16 cellular contexts compared by ENCODE assay signal in the genomic region with DNA sequence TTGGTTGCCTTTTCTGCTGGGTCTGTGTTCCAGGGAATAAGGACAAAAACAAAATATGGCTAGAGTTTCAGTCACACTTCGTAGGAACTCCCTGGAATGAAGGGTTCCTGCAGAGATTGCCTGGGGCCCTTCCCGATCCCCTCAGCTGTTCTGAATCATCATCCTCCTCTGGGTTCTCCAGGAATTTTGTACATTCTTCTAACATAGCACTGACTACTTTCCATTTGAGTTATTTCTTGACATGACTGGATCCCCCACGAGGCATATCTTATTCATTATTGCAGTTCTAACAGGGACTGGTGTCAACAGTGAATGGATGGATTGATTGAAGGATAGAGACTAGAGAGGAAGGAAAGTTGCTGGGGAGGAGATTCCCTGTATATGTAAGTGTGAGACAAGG. TPM values are rescaled to one million over a fixed set of nuclear protein-coding genes. Genes with fewer than 3 reads are reported as not detected.
DNase-seq lines count a peak whose midpoint lies in the region; ATAC-seq and TF ChIP-seq lines count a peak whose summit lies in the region.
"Had no signal": no experiment of that assay in that cellular context is flagged by ENCODE, and none has a peak within 500 bp of the region (broad histone marks: within the 10 kb centered on the region; RNA-seq: fewer than 3 reads in every experiment).

No MANE protein-coding gene starts in this region.

- peaks cover 24% of the 10 kb centered on the region for H3K4me1 ChIP-seq in A673 (ENCODE audit: insufficient read depth, low read length, poor library complexity, severe bottlenecking)
- H3K4me1 ChIP-seq: uterus had no signal

- no peaks in the 10 kb centered on the region for H3K36me3 ChIP-seq in A673 (ENCODE audit: insufficient read depth, low read length, poor library complexity, severe bottlenecking)
- H3K36me3 ChIP-seq: uterus had no signal

- no peak overlapping the region for H3K4me3 ChIP-seq in A673 (ENCODE audit: low read depth, low read length, poor library complexity, severe bottlenecking)
- H3K4me3 ChIP-seq: uterus had no signal

- intact Hi-C loops in A673 (cut with micrococcal nuclease; ENCODE audit: unreplicated experiment) = no loop called here

- H3K27ac ChIP-seq in A673 (ENCODE audit: low read depth, low read length, poor library complexity, severe bottlenecking) = no peak overlapping the region
- H3K27ac ChIP-seq: uterus had no signal

- peaks cover 9% of the 10 kb centered on the region for H3K9me3 ChIP-seq in A673 (ENCODE audit: low read depth, low read length, poor library complexity, severe bottlenecking)
- H3K9me3 ChIP-seq: uterus had no signal

- no TSS peak for BruUV-seq in A673 (replicated peaks; lab: Mats Ljungman, UMichigan)

- ATAC-seq in HG03196 (IDR thresholded peaks at IDR 0.05; ENCODE audit: unreplicated experiment) = no peak
- no peak for ATAC-seq in stimulated activated memory B cell treated with anti-CD40 and anti-IgM and Interleukin-4, amounts not matched to agents 10 μg/mL and 1 μg/mL and 100 μg/mL, for 72 hours

- no peak for TF ChIP-seq CTCF in A673 (conservative IDR thresholded peaks at IDR 0.05; ENCODE audit: low read depth, low read length)

- DNase-seq in A673 (ENCODE audit: low spot score) (peak; percentile 44), HK-2 (ENCODE audit: unreplicated experiment) (peak; percentile 56), amniotic epithelial cell (ENCODE audit: low read depth) (peak; percentile 85), foreskin melanocyte (peak; percentile 83)
- no peak for DNase-seq in stimulated activated CD8-positive, alpha-beta memory T cell treated with anti-CD3 and anti-CD28 coated beads, Interleukin-4, amount 100 ng/mL, for 48 hours
- DNase-seq in activated CD4-positive, alpha-beta T cell treated with anti-CD3 and anti-CD28 coated beads for 1 hour = no peak
- DNase-seq: activated CD4-positive, alpha-beta T cell treated with anti-CD3 and anti-CD28 coated beads, Interleukin-2, amount 50 U/mL, for 4 hours; activated effector memory CD4-positive, alpha-beta T cell treated with anti-CD3 and anti-CD28 coated beads, Interleukin-2, amount 50 U/mL, for 16 hours; cortex of kidney; glutamatergic neuron; NCI-H2107; stimulated activated CD4-positive, alpha-beta T cell treated with anti-CD3 and anti-CD28 coated beads, Interleukin-12 subunit alpha, Interleukin-12 subunit beta, amount 100 ng/mL, for 4 hours; T-helper 2 cell; uterus had no signal

- H3K4me1 Mint-ChIP-seq in stimulated activated memory B cell treated with anti-CD40 and anti-IgM and Interleukin-4, amounts not matched to agents 10 μg/mL and 1 μg/mL and 100 μg/mL, for 72 hours = no peaks in the 10 kb centered on the region

- no peak overlapping the region for H3K27ac Mint-ChIP-seq in stimulated activated memory B cell treated with anti-CD40 and anti-IgM and Interleukin-4, amounts not matched to agents 10 μg/mL and 1 μg/mL and 100 μg/mL, for 72 hours

- peaks cover 8% of the 10 kb centered on the region for H3K9me3 Mint-ChIP-seq in stimulated activated memory B cell treated with anti-CD40 and anti-IgM and Interleukin-4, amounts not matched to agents 10 μg/mL and 1 μg/mL and 100 μg/mL, for 72 hours

- H3K27me3 ChIP-seq in A673 (replicated peaks; ENCODE audit: insufficient read depth, low read depth, low read length, poor library complexity) = no peaks in the 10 kb centered on the region
- H3K27me3 ChIP-seq: uterus had no signal

- CTCF ChIA-PET in A673 (lab: Charles Lee) = interaction anchor here (0.7 kb wide), 1 partner anchor 128 kb away, joined by 3 read pairs; no protein-coding TSS in a partner anchor

- H3K27me3 Mint-ChIP-seq in stimulated activated memory B cell treated with anti-CD40 and anti-IgM and Interleukin-4, amounts not matched to agents 10 μg/mL and 1 μg/mL and 100 μg/mL, for 72 hours = no peaks in the 10 kb centered on the region

- no peaks in the 10 kb centered on the region for H3K36me3 Mint-ChIP-seq in stimulated activated memory B cell treated with anti-CD40 and anti-IgM and Interleukin-4, amounts not matched to agents 10 μg/mL and 1 μg/mL and 100 μg/mL, for 72 hours

- H3K4me3 Mint-ChIP-seq in stimulated activated memory B cell treated with anti-CD40 and anti-IgM and Interleukin-4, amounts not matched to agents 10 μg/mL and 1 μg/mL and 100 μg/mL, for 72 hours = no peak overlapping the region

- POLR2A ChIA-PET in A673 (lab: Charles Lee; ENCODE audit: low non-redundant PET) = no interaction called here

RNA-seq across cellular contexts. Expression of gene TNC, which starts 49.2 kb away (rescaled TPM):
- 202 and 206 TPM in 2 replicates for total RNA-seq in A673 (2021)

Comparison
In these comparisons a context has a peak if more than half of its experiments do, and no peak if none do; other contexts are left out.
1. DNase-seq: peak in A673 (single experiment), HK-2 (single experiment), amniotic epithelial cell (single experiment) and foreskin melanocyte (single experiment); none in stimulated activated CD8-positive, alpha-beta memory T cell treated with anti-CD3 and anti-CD28 coated beads, Interleukin-4, amount 100 ng/mL, for 48 hours (single experiment) and activated CD4-positive, alpha-beta T cell treated with anti-CD3 and anti-CD28 coated beads for 1 hour (single experiment).